ENCODE assay signal across 8 cellular contexts in the genomic region with DNA sequence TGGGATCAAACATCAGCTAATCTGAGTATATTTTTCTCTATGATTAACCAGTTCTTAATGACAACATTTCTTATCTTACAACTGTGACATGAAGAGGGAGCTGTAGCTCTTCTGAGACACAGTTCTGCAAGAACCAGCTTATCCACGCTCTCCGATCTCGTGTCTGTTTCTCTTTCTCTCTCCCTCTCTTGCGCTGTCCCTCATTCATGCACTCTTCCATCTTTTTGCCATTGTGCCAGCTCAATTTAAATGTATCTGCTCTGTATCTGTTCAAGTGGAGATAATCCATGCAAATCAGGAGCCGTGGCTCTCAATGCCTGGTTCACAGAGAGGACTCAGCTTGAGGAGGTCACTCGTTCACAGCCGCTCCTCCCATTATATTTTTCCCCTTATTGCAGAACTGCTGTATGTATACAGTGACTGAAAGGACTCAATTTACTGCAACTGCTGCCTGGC.
DNase-seq lines count a peak whose midpoint lies in the region; ATAC-seq and TF ChIP-seq lines count a peak whose summit lies in the region.

No MANE protein-coding gene starts in this region.

- H3K9me3 ChIP-seq in breast epithelium: no peaks in the 10 kb centered on the region

- H3K27ac ChIP-seq in breast epithelium: no peak overlapping the region

- H3K27ac Mint-ChIP-seq in HFFc6: no peak overlapping the region
- H3K27ac Mint-ChIP-seq in stimulated activated naive B cell treated with anti-CD40 and anti-IgM and Interleukin-4, amounts not matched to agents 10 μg/mL and 1 μg/mL and 100 μg/mL, for 72 hours: no peak overlapping the region

- H3K4me3 Mint-ChIP-seq in HFFc6: no peak overlapping the region
- no peak overlapping the region for H3K4me3 Mint-ChIP-seq in stimulated activated naive B cell treated with anti-CD40 and anti-IgM and Interleukin-4, amounts not matched to agents 10 μg/mL and 1 μg/mL and 100 μg/mL, for 72 hours

- H3K27me3 Mint-ChIP-seq in HFFc6 (ENCODE audit: insufficient read depth): peaks cover 2% of the 10 kb centered on the region
- no peaks in the 10 kb centered on the region for H3K27me3 Mint-ChIP-seq in stimulated activated naive B cell treated with anti-CD40 and anti-IgM and Interleukin-4, amounts not matched to agents 10 μg/mL and 1 μg/mL and 100 μg/mL, for 72 hours

- no peaks in the 10 kb centered on the region for H3K36me3 Mint-ChIP-seq in HFFc6 (ENCODE audit: low read depth)
- H3K36me3 Mint-ChIP-seq in stimulated activated naive B cell treated with anti-CD40 and anti-IgM and Interleukin-4, amounts not matched to agents 10 μg/mL and 1 μg/mL and 100 μg/mL, for 72 hours: no peaks in the 10 kb centered on the region

- DNase-seq in D341Med (ENCODE audit: low spot score) (peak; percentile 40), HFFc6 (peak; percentile 22), NCI-H2227 (lab: John Stamatoyannopoulos, UW; ENCODE audit: unreplicated experiment) (peak; percentile 75), breast epithelium (ENCODE audit: low spot score in 2 of 2) (no peak), islet precursor cell (peak; percentile 61), SW480 (ENCODE audit: low spot score) (no peak)
- no peak for DNase-seq in stimulated activated naive B cell treated with anti-CD40 and anti-IgM and Interleukin-4, amounts not matched to agents 10 μg/mL and 1 μg/mL and 100 μg/mL, for 72 hours
- no peak for DNase-seq in central memory CD4-positive, alpha-beta T cell

- peak overlapping the region; percentile 42 to 62 (median 53) for H3K4me3 ChIP-seq in breast epithelium

- H3K27me3 ChIP-seq in breast epithelium: no peaks in the 10 kb centered on the region

- TF ChIP-seq CTCF in HFFc6 (IDR thresholded peaks at IDR 0.05) (no peak; the same call in 1 of the 2 replicates), breast epithelium (IDR thresholded peaks at IDR 0.05) (peak in 2 of 3 donors; percentile 21 to 30)

- peak; percentile 34 for ATAC-seq in stimulated activated naive B cell treated with anti-CD40 and anti-IgM and Interleukin-4, amounts not matched to agents 10 μg/mL and 1 μg/mL and 100 μg/mL, for 72 hours (replicated peaks)

- intact Hi-C loops in breast epithelium (cut with DNase I; ENCODE audit: low total_unique reads): no loop called here

- H3K36me3 ChIP-seq in breast epithelium: no peaks in the 10 kb centered on the region

- no peaks in the 10 kb centered on the region; the same call in 1 of the 2 replicates for H3K4me1 Mint-ChIP-seq in HFFc6 (ENCODE audit: low read depth)
- H3K4me1 Mint-ChIP-seq in stimulated activated naive B cell treated with anti-CD40 and anti-IgM and Interleukin-4, amounts not matched to agents 10 μg/mL and 1 μg/mL and 100 μg/mL, for 72 hours: no peaks in the 10 kb centered on the region

- H3K9me3 Mint-ChIP-seq in HFFc6: no peaks in the 10 kb centered on the region
- H3K9me3 Mint-ChIP-seq in stimulated activated naive B cell treated with anti-CD40 and anti-IgM and Interleukin-4, amounts not matched to agents 10 μg/mL and 1 μg/mL and 100 μg/mL, for 72 hours: no peaks in the 10 kb centered on the region

- TF ChIP-seq POLR2A in breast epithelium (IDR thresholded peaks at IDR 0.05): no peak

- no peaks in the 10 kb centered on the region for H3K4me1 ChIP-seq in breast epithelium

Comparison
In these comparisons a context has a peak if more than half of its experiments do, and no peak if none do; other contexts are left out.
1. DNase-seq: peak in D341Med (single experiment), HFFc6 (single experiment), NCI-H2227 (single experiment) and islet precursor cell (single experiment); none in breast epithelium (0 of 2), stimulated activated naive B cell treated with anti-CD40 and anti-IgM and Interleukin-4, amounts not matched to agents 10 μg/mL and 1 μg/mL and 100 μg/mL, for 72 hours (single experiment), SW480 (single experiment) and central memory CD4-positive, alpha-beta T cell (single experiment).